8 cellular contexts compared by ENCODE assay signal in genomic region chr7:73526892-73527821, GRCh38. TPM values are rescaled to one million over a fixed set of nuclear protein-coding genes. Genes with fewer than 3 reads are reported as not detected.
DNase-seq lines count a peak whose midpoint lies in the region; FAIRE-seq and TF ChIP-seq lines count a peak whose summit lies in the region.

No MANE protein-coding gene starts in this region.

- no peaks in the 10 kb centered on the region for H3K27me3 Mint-ChIP-seq in chondrocyte (ENCODE audit: low read depth)

- no peaks in the 10 kb centered on the region for H3K9me3 Mint-ChIP-seq in chondrocyte (ENCODE audit: low read depth)

- no peaks in the 10 kb centered on the region for H3K36me3 ChIP-seq in small intestine (ENCODE audit: control insufficient read depth in 2 of 2, insufficient read depth in 2 of 2, low read length in 2 of 2)

- H3K4me1 ChIP-seq in small intestine (ENCODE audit: control insufficient read depth in 2 of 2, insufficient read depth in 1 of 2, low read depth in 1 of 2, low read length in 1 of 2) = no peaks in the 10 kb centered on the region

- H3K27ac ChIP-seq in coronary artery (no peak overlapping the region), small intestine (ENCODE audit: low read depth in 1 of 2, low read length in 1 of 2) (peak overlapping the region in 1 of 2 donors; percentile 67)

- peak overlapping the region; percentile 37 for H3K27ac Mint-ChIP-seq in chondrocyte (ENCODE audit: unreplicated experiment)

- H3K27me3 ChIP-seq in small intestine (ENCODE audit: control insufficient read depth in 2 of 2, insufficient read depth in 2 of 2, low read length in 2 of 2) = no peaks in the 10 kb centered on the region

- peaks cover under 1% of the 10 kb centered on the region for H3K36me3 Mint-ChIP-seq in chondrocyte (ENCODE audit: low read depth)

- WGBS in small intestine, 3 donors = 61 to 71% (median 62%) methylated on average over 8 of the region's 8 CpGs

- DNase-seq in ACHN (peak; percentile 35), GF-D8 (lab: John Stamatoyannopoulos, UW) (peak; percentile 95), NCI-H774 (lab: John Stamatoyannopoulos, UW) (peak; percentile 10), chondrocyte (ENCODE audit: low spot score) (peak; percentile 10), coronary artery (ENCODE audit: low spot score) (no peak), activated gamma-delta T cell treated with Interleukin-2 at 50 U/mL for 16 hours (no peak), small intestine (no peak)
- no peak for DNase-seq in effector CD8-positive, alpha-beta T cell (lab: John Stamatoyannopoulos, UW)

- H3K4me3 ChIP-seq in coronary artery (no peak overlapping the region), small intestine (ENCODE audit: low read depth in 1 of 2, low read length in 2 of 2) (no peak overlapping the region)

- peaks cover 9% of the 10 kb centered on the region for H3K4me1 Mint-ChIP-seq in chondrocyte (ENCODE audit: low read depth)

- in situ Hi-C loops in ACHN (cut with HindIII; ENCODE audit: low pct_ligation_motif_present, low pct_unique_long_range_greater_than_20kb, low sequenced_read_pairs) = no loop called here

- H3K9me3 ChIP-seq in small intestine (ENCODE audit: control insufficient read depth, low read depth) = no peaks in the 10 kb centered on the region

- no peak for FAIRE-seq in small intestine (lab: Jason Lieb, UNC)

- H3K4me3 Mint-ChIP-seq in chondrocyte (ENCODE audit: unreplicated experiment) = no peak overlapping the region

- TF ChIP-seq CTCF in chondrocyte (IDR thresholded peaks at IDR 0.05) = no peak
- TF ChIP-seq CTCF in coronary artery (IDR thresholded peaks at IDR 0.05) = no peak

RNA-seq across cellular contexts. Expression of gene BAZ1B, which starts 5.1 kb away (rescaled TPM):
- 64.9 to 74.9 TPM (median 65.5 TPM) in 3 replicates for total RNA-seq in chondrocyte
- 10 to 100 TPM; 15.7 to 28.1 (median 18.3) TPM for polyA plus RNA-seq in small intestine

RNA-seq across cellular contexts. Expression of gene BCL7B, which starts 30.3 kb away (rescaled TPM):
- total RNA-seq in chondrocyte = 35.7 to 40.2 TPM (median 39.7 TPM) in 3 replicates
- polyA plus RNA-seq in small intestine = 10 to 100 TPM; 51.9 to 86.2 (median 76.7) TPM

RNA-seq across cellular contexts. Expression of gene TBL2, which starts 51.2 kb away (rescaled TPM):
- total RNA-seq in chondrocyte = 45.2 to 56.1 TPM (median 50.4 TPM) in 3 replicates
- polyA plus RNA-seq in small intestine = 10 to 100 TPM in 1 of 3 donors, 1 to 10 TPM in 2; 5.4 to 28.0 (median 10.0) TPM

Comparison
In these comparisons a context has a peak if more than half of its experiments do, and no peak if none do; other contexts are left out.
1. DNase-seq: peak in ACHN (single experiment), GF-D8 (single experiment), NCI-H774 (single experiment) and chondrocyte (single experiment); none in coronary artery (single experiment), effector CD8-positive, alpha-beta T cell (single experiment), activated gamma-delta T cell treated with Interleukin-2 at 50 U/mL for 16 hours (single experiment) and small intestine (single experiment).